In genomic region chr21:32087452-32087851, GRCh38 we compare ENCODE assay signal across 22 cellular contexts.
"Had no signal": no experiment of that assay in that cellular context is flagged by ENCODE, and none has a peak within 500 bp of the region (broad histone marks: within the 10 kb centered on the region; RNA-seq: fewer than 3 reads in every experiment).

No MANE protein-coding gene starts in this region.

- H3K4me1 Mint-ChIP-seq: naive B cell had no signal

- H3K27ac Mint-ChIP-seq: naive B cell, nephron, progenitor cell of endocrine pancreas, type B pancreatic cell had no signal

- H3K4me1 ChIP-seq: heart left ventricle, pancreas, suprapubic skin, thyroid gland, uterus had no signal

- DNase-seq: cortex of kidney; effector CD8-positive, alpha-beta T cell; foreskin melanocyte; heart left ventricle; hippocampal formation; kidney glomerular epithelial cell; mesendoderm; naive B cell; occipital lobe; pancreas; right cardiac atrium; stimulated activated CD4-positive, alpha-beta T cell treated with anti-CD3 and anti-CD28 coated beads, Interleukin-1b, Interleukin-23, amount 100 ng/mL, for 48 hours; stimulated activated CD4-positive, alpha-beta T cell treated with anti-CD3 and anti-CD28 coated beads, Interleukin-4, amount 100 ng/mL, for 24 hours; stimulated activated naive CD4-positive, alpha-beta T cell; thyroid gland; uterus had no signal

- H3K9me3 ChIP-seq: heart left ventricle, pancreas, suprapubic skin, thyroid gland, uterus had no signal

- H3K9me3 Mint-ChIP-seq: nephron, type B pancreatic cell had no signal

- H3K4me3 Mint-ChIP-seq: naive B cell, nephron, type B pancreatic cell had no signal

- ATAC-seq: heart left ventricle, pancreas, right cardiac atrium had no signal

- H3K27ac ChIP-seq: dorsolateral prefrontal cortex, heart left ventricle, pancreas, suprapubic skin, thyroid gland, uterus had no signal

- H3K36me3 Mint-ChIP-seq: naive B cell had no signal

- H3K4me3 ChIP-seq: dorsolateral prefrontal cortex, heart left ventricle, pancreas, smooth muscle cell, suprapubic skin, thyroid gland, uterus had no signal

- H3K27me3 Mint-ChIP-seq: type B pancreatic cell had no signal

- H3K36me3 ChIP-seq: heart left ventricle, pancreas, suprapubic skin, thyroid gland, uterus had no signal

- H3K27me3 ChIP-seq: dorsolateral prefrontal cortex, heart left ventricle, pancreas, suprapubic skin, thyroid gland, uterus had no signal
